11 cellular contexts compared by ENCODE assay signal in genomic region chr9:123111977-123112869, GRCh38.
DNase-seq lines count a peak whose midpoint lies in the region; ATAC-seq, FAIRE-seq and TF ChIP-seq lines count a peak whose summit lies in the region.
"Had no signal": no experiment of that assay in that cellular context is flagged by ENCODE, and none has a peak within 500 bp of the region (broad histone marks: within the 10 kb centered on the region; RNA-seq: fewer than 3 reads in every experiment).

No MANE protein-coding gene starts in this region.

- 0 out of 3 replicates have a peak, but pooled peaks of 1 of the 2 experiments have one; percentile 34 for TF ChIP-seq POLR2A in H1 (IDR thresholded peaks at IDR 0.05; ENCODE audit: control extremely low read depth in 1 of 2, low read depth in 2 of 2, low read length in 2 of 2)

- no peaks in the 10 kb centered on the region for H3K23me2 ChIP-seq in H1 (ENCODE audit: low read depth, low read length)

- TF ChIP-seq EP300 in H1 (IDR thresholded peaks at IDR 0.05; ENCODE audit: borderline replicate concordance in 1 of 2, low read depth in 2 of 2, low read length in 2 of 2): no peak

- no peak overlapping the region for H3K27ac ChIP-seq in CD8-positive, alpha-beta memory T cell (ENCODE audit: low read depth, low read length)
- no peak overlapping the region for H3K27ac ChIP-seq in H1 (ENCODE audit: low read depth, low read length)

- POLR2A ChIA-PET in CD8-positive, alpha-beta memory T cell (lab: Charles Lee): no interaction called here
- POLR2A ChIA-PET in H1 (lab: Charles Lee; ENCODE audit: partially characterized antibody): interaction anchor here (0.6 to 1.8 kb wide), 4 partner anchors 19 to 238 kb away, joined by 3 to 6 read pairs (median 4); no protein-coding TSS in a partner anchor

- WGBS in H1 (ENCODE audit: extremely low coverage in 1 of 2, insufficient coverage in 1 of 2, insufficient read length in 1 of 2, insufficient replicate concordance in 2 of 2, low coverage in 1 of 2, low lambda C conversion rate in 2 of 2, missing lambda C conversion rate in 1 of 2), 2 experiments: 86% methylated on average over 39 of the region's 39 CpGs; no CpG with 5 or more reads in 1 of the 2 experiments

- H4K8ac ChIP-seq in H1 (ENCODE audit: extremely low read depth, insufficient read depth, low read length): peak overlapping the region; percentile 41; the same call in 1 of the 2 replicates

- no peak overlapping the region for H3K4me2 ChIP-seq in H1 (ENCODE audit: insufficient read depth in 1 of 2, low read depth in 2 of 2, low read length in 2 of 2)

- DNase-seq in CD8-positive, alpha-beta memory T cell: peak in 1 of 5 donors; percentile 16
- DNase-seq in NT2/D1 (ENCODE audit: low read depth, low spot score) (no peak), H1 (ENCODE audit: low read depth in 1 of 2, low spot score in 2 of 2) (no peak), SKM-1 treated with dmso at 0.1 percent for 144 hours (lab: John Stamatoyannopoulos, UW; ENCODE audit: unreplicated experiment) (no peak), GM19239 (ENCODE audit: insufficient read length, low spot score) (no peak)
- DNase-seq in natural killer cell treated with Interleukin-12 subunit alpha and Interleukin-12 subunit beta and Interleukin-15 and Interleukin-18, amount 100 ng/mL, for 72 hours (ENCODE audit: low spot score): no peak
- DNase-seq in effector CD4-positive, alpha-beta T cell: no peak
- DNase-seq: NCI-H526 treated with DMSO at 0.1 percent for 48 hours had no signal

- H3K36me3 ChIP-seq in CD8-positive, alpha-beta memory T cell (ENCODE audit: insufficient read depth, low read length): no peaks in the 10 kb centered on the region
- peaks cover 62% of the 10 kb centered on the region for H3K36me3 ChIP-seq in NT2/D1 (ENCODE audit: insufficient read depth, insufficient read length, low read length)
- peaks cover 4 to 25% (median 18%) of the 10 kb centered on the region in 4 experiments for H3K36me3 ChIP-seq in H1 (ENCODE audit: control insufficient read depth in 2 of 4, insufficient read depth in 4 of 4, low read length in 3 of 4)

- CTCF ChIA-PET in CD8-positive, alpha-beta memory T cell (lab: Charles Lee): interaction anchor here (1.1 kb wide), 1 partner anchor 24 kb away, joined by 3 read pairs; no protein-coding TSS in a partner anchor
- CTCF ChIA-PET in H1 (lab: Charles Lee; ENCODE audit: partially characterized antibody): interaction anchor here (1.2 to 3.3 kb wide), 4 partner anchors 10 to 237 kb away, joined by 4 to 21 read pairs (median 9); no protein-coding TSS in a partner anchor

- H3K27me3 Mint-ChIP-seq in CD8-positive, alpha-beta memory T cell: no peaks in the 10 kb centered on the region
- H3K27me3 Mint-ChIP-seq in natural killer cell treated with Interleukin-12 subunit alpha and Interleukin-12 subunit beta and Interleukin-15 and Interleukin-18, amount 100 ng/mL, for 72 hours: no peaks in the 10 kb centered on the region

- H3K27me3 ChIP-seq in CD8-positive, alpha-beta memory T cell (ENCODE audit: insufficient read depth, low read length, poor library complexity, severe bottlenecking): no peaks in the 10 kb centered on the region
- H3K27me3 ChIP-seq in NT2/D1 (ENCODE audit: insufficient read depth, insufficient read length): no peaks in the 10 kb centered on the region
- H3K27me3 ChIP-seq in H1 (replicated peaks in 1 of 4; ENCODE audit: control insufficient read depth in 3 of 4, extremely low read depth in 1 of 4, insufficient read depth in 3 of 4, low read length in 3 of 4): no peaks in the 10 kb centered on the region

- H4K91ac ChIP-seq in H1 (replicated peaks; ENCODE audit: insufficient read length, low read length): no peak overlapping the region

- TF ChIP-seq CTCF in H1 (IDR thresholded peaks at IDR 0.05; ENCODE audit: control extremely low read depth in 1 of 3, insufficient read depth in 1 of 3, low read depth in 1 of 3, low read length in 3 of 3): no peak

- peaks cover 2% of the 10 kb centered on the region; the same call in 1 of the 2 replicates for H3K79me1 ChIP-seq in H1 (ENCODE audit: low read depth, low read length)

- no peak overlapping the region for H3K4me3 ChIP-seq in CD8-positive, alpha-beta memory T cell (ENCODE audit: low read length)
- H3K4me3 ChIP-seq in NT2/D1 (ENCODE audit: insufficient read length, low read depth): no peak overlapping the region
- H3K4me3 ChIP-seq in H1 (ENCODE audit: extremely low read depth in 1 of 4, insufficient read depth in 2 of 4, low read depth in 3 of 4, low read length in 4 of 4): no peak overlapping the region

- no peak overlapping the region for H3K23ac ChIP-seq in H1 (ENCODE audit: insufficient read length)

- 0 out of 2 replicates have a peak overlapping the region, but pooled peaks have one; percentile 9 for H2BK12ac ChIP-seq in H1 (ENCODE audit: low read depth, low read length)

- FAIRE-seq in H1 (lab: Jason Lieb, UNC): no peak
- FAIRE-seq in GM19239 (lab: Jason Lieb, UNC): no peak
- FAIRE-seq: endothelial cell of umbilical vein had no signal

- H3K9me3 ChIP-seq in CD8-positive, alpha-beta memory T cell (ENCODE audit: low read length): no peaks in the 10 kb centered on the region
- H3K9me3 ChIP-seq in NT2/D1 (ENCODE audit: insufficient read depth, low read length) (no peaks in the 10 kb centered on the region), H1 (ENCODE audit: insufficient read depth in 2 of 2, low read depth in 1 of 2, low read length in 1 of 2) (no peaks in the 10 kb centered on the region)

- no peak overlapping the region for H2AFZ ChIP-seq in H1 (ENCODE audit: low read length)

- H3K18ac ChIP-seq in H1 (ENCODE audit: extremely low read depth, low read length): no peak overlapping the region

- no peaks in the 10 kb centered on the region for H3K9me3 Mint-ChIP-seq in CD8-positive, alpha-beta memory T cell
- H3K9me3 Mint-ChIP-seq in natural killer cell treated with Interleukin-12 subunit alpha and Interleukin-12 subunit beta and Interleukin-15 and Interleukin-18, amount 100 ng/mL, for 72 hours: no peaks in the 10 kb centered on the region
- H3K9me3 Mint-ChIP-seq: mesothelial cell of epicardium had no signal

- peak overlapping the region; percentile 56 for H2BK5ac ChIP-seq in H1 (ENCODE audit: low read depth, low read length)

- H3K4me1 Mint-ChIP-seq in CD8-positive, alpha-beta memory T cell: peaks cover 10 to 15% (median 11%) of the 10 kb centered on the region in 3 donors
- peaks cover 0 to 3% of the 10 kb centered on the region in 2 donors for H3K4me1 Mint-ChIP-seq in natural killer cell treated with Interleukin-12 subunit alpha and Interleukin-12 subunit beta and Interleukin-15 and Interleukin-18, amount 100 ng/mL, for 72 hours (ENCODE audit: low read depth in 2 of 2)
- H3K4me1 Mint-ChIP-seq: mesothelial cell of epicardium had no signal

- no peak overlapping the region for H2BK120ac ChIP-seq in H1 (replicated peaks; ENCODE audit: low read depth, low read length)

- H3K56ac ChIP-seq in H1 (replicated peaks; ENCODE audit: insufficient read length, low read depth, low read length): no peak overlapping the region

- H3K4me3 Mint-ChIP-seq in CD8-positive, alpha-beta memory T cell: no peak overlapping the region
- no peak overlapping the region for H3K4me3 Mint-ChIP-seq in natural killer cell treated with Interleukin-12 subunit alpha and Interleukin-12 subunit beta and Interleukin-15 and Interleukin-18, amount 100 ng/mL, for 72 hours
- H3K4me3 Mint-ChIP-seq: mesothelial cell of epicardium had no signal

- H2BK15ac ChIP-seq in H1 (ENCODE audit: low read length): no peak overlapping the region

- no peak overlapping the region for H3K14ac ChIP-seq in H1 (ENCODE audit: insufficient read length)

- H2AK5ac ChIP-seq in H1 (ENCODE audit: low read depth, low read length): no peak overlapping the region

- no peaks in the 10 kb centered on the region for H3K79me2 ChIP-seq in H1 (ENCODE audit: control insufficient read depth in 1 of 2, insufficient read depth in 2 of 2, low read length in 2 of 2)

- ATAC-seq in natural killer cell treated with Interleukin-12 subunit alpha and Interleukin-12 subunit beta and Interleukin-15 and Interleukin-18, amount 100 ng/mL, for 72 hours: peak; percentile 22 to 46
- no peak for ATAC-seq in HG02938 (IDR thresholded peaks at IDR 0.05; ENCODE audit: unreplicated experiment)

- TF ChIP-seq RAD21 in H1 (IDR thresholded peaks at IDR 0.05 in 1 of 2, conservative IDR thresholded peaks at IDR 0.05 in 1 of 2; ENCODE audit: low read depth in 2 of 2, low read length in 2 of 2): no peak

- H3K27ac Mint-ChIP-seq in CD8-positive, alpha-beta memory T cell: peak overlapping the region; percentile 38 to 82 (median 64)
- no peak overlapping the region for H3K27ac Mint-ChIP-seq in natural killer cell treated with Interleukin-12 subunit alpha and Interleukin-12 subunit beta and Interleukin-15 and Interleukin-18, amount 100 ng/mL, for 72 hours
- H3K27ac Mint-ChIP-seq: mesothelial cell of epicardium had no signal

- H3K9ac ChIP-seq in NT2/D1 (ENCODE audit: insufficient read length, low read depth) (peak overlapping the region; percentile 46), H1 (replicated peaks in 1 of 4; ENCODE audit: extremely low read depth in 1 of 4, low read depth in 3 of 4, low read length in 3 of 4) (0 out of 7 replicates have a peak overlapping the region, but pooled peaks of 2 of the 4 experiments have one; percentile 8 to 20)

- H2BK20ac ChIP-seq in H1 (ENCODE audit: low read length): no peak overlapping the region

- peaks cover 0 to 58% (median 8%) of the 10 kb centered on the region in 3 donors for H3K36me3 Mint-ChIP-seq in CD8-positive, alpha-beta memory T cell
- no peaks in the 10 kb centered on the region for H3K36me3 Mint-ChIP-seq in natural killer cell treated with Interleukin-12 subunit alpha and Interleukin-12 subunit beta and Interleukin-15 and Interleukin-18, amount 100 ng/mL, for 72 hours

- H3K4ac ChIP-seq in H1 (replicated peaks; ENCODE audit: insufficient read length, low read depth, low read length): no peak overlapping the region

- H4K20me1 ChIP-seq in H1 (replicated peaks in 1 of 2; ENCODE audit: control insufficient read depth in 1 of 2, insufficient read depth in 2 of 2, low read length in 2 of 2): peaks cover 4 to 11% of the 10 kb centered on the region in 2 experiments

- H4K5ac ChIP-seq in H1 (ENCODE audit: insufficient read length, low read depth, low read length): no peak overlapping the region

- peaks cover 6% of the 10 kb centered on the region for H3K4me1 ChIP-seq in CD8-positive, alpha-beta memory T cell (ENCODE audit: insufficient read depth, low read length)
- H3K4me1 ChIP-seq in NT2/D1 (ENCODE audit: insufficient read depth, insufficient read length) (peaks cover 4% of the 10 kb centered on the region), H1 (replicated peaks in 1 of 4; ENCODE audit: control insufficient read depth in 3 of 4, insufficient read depth in 4 of 4, low read length in 3 of 4) (peaks cover 0 to 11% (median 5%) of the 10 kb centered on the region in 4 experiments; a peak in 5 of 7 replicates)

TF ChIP-seq in H1, 55 proteins besides CTCF, POLR2A, EP300 and RAD21:
- TF ChIP-seq POLR2AphosphoS5 (IDR thresholded peaks at IDR 0.05; ENCODE audit: low read depth, low read length) (peak; percentile 82), TAF7 (optimal IDR thresholded peaks at IDR 0.05; ENCODE audit: borderline replicate concordance, low read depth, low read length) (no peak)
TF ChIP-seq in H1: peak in this region for 1.

Comparison
In these comparisons a context has a peak if more than half of its experiments do, and no peak if none do; other contexts are left out.
1. H3K27ac Mint-ChIP-seq: peak in CD8-positive, alpha-beta memory T cell (8 of 8); none in natural killer cell treated with Interleukin-12 subunit alpha and Interleukin-12 subunit beta and Interleukin-15 and Interleukin-18, amount 100 ng/mL, for 72 hours (0 of 2).